In the genomic region with DNA sequence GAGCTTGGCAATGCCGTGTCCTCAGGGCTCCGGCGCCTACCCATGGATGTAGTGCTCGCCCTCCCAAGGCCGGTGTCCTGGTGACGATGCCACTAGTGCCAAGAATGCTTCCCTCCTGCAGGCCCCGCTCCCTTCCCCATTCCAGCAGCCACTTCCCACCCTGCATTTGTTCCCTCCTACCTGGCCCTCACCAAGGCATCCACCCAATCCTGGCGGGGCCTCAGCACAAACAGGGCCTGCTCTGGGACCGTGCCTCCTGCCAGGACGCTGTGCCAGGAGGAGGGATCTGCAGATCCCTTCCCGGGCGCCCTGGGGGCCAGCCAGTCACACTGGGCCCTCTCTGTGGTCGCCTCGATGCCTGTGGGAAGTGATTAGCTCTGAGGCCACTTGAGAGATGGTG, we compare ENCODE assay signal across 20 cellular contexts. TPM values are rescaled to one million over a fixed set of nuclear protein-coding genes. Genes with fewer than 3 reads are reported as not detected.
DNase-seq lines count a peak whose midpoint lies in the region; ATAC-seq and TF ChIP-seq lines count a peak whose summit lies in the region.
"Had no signal": no experiment of that assay in that cellular context is flagged by ENCODE, and none has a peak within 500 bp of the region (broad histone marks: within the 10 kb centered on the region; RNA-seq: fewer than 3 reads in every experiment).

No MANE protein-coding gene starts in this region.

- no peak overlapping the region for H3K56ac ChIP-seq in mesendoderm (ENCODE audit: low read length)

- H2BK5ac ChIP-seq in mesendoderm (ENCODE audit: low read length) = no peak overlapping the region

- H3K4me2 ChIP-seq in neural cell (ENCODE audit: low read length) (no peak overlapping the region), mesendoderm (ENCODE audit: low read length) (no peak overlapping the region)

- in situ Hi-C loops in HAP-1 (cut with MboI; ENCODE audit: low sequenced_read_pairs) = no loop called here

- TF ChIP-seq RAD21 in neural cell (conservative IDR thresholded peaks at IDR 0.05) = no peak

- DNase-seq in Ammon's horn (ENCODE audit: low spot score) = peak; percentile 85
- DNase-seq in ascending aorta (ENCODE audit: low spot score in 2 of 2) = peak in 1 of 2 donors; percentile 73
- DNase-seq in heart left ventricle = peak in 1 of 5 donors; percentile 68
- no peak for DNase-seq in mesendoderm
- no peak for DNase-seq in GF-D8 (lab: John Stamatoyannopoulos, UW)
- DNase-seq in stimulated activated CD8-positive, alpha-beta memory T cell treated with anti-CD3 and anti-CD28 coated beads, Interleukin-4, amount 100 ng/mL, for 48 hours = no peak
- no peak for DNase-seq in HAP-1 (ENCODE audit: low spot score in 2 of 2)
- DNase-seq: activated CD4-positive, CD25-positive, alpha-beta regulatory T cell treated with anti-CD3 and anti-CD28 coated beads, Interleukin-2, amount 50 U/mL, for 72 hours; activated CD8-positive, alpha-beta T cell treated with anti-CD3 and anti-CD28 coated beads, Interleukin-2, amount 10 ng/mL, durations not matched to agents 7 days and 5 days; activated gamma-delta T cell; foreskin fibroblast; Kasumi-1; naive thymus-derived CD8-positive, alpha-beta T cell; NCI-H1092; NCI-H1930; uterus had no signal

- TF ChIP-seq CTCF in ascending aorta (IDR thresholded peaks at IDR 0.05) (no peak), heart left ventricle (IDR thresholded peaks at IDR 0.05) (no peak), neural cell (IDR thresholded peaks at IDR 0.05; ENCODE audit: poor library complexity, severe bottlenecking) (no peak)

- H4K5ac ChIP-seq in mesendoderm (ENCODE audit: low read length) = no peak overlapping the region

- no peaks in the 10 kb centered on the region for H3K27me3 ChIP-seq in ascending aorta
- H3K27me3 ChIP-seq in heart left ventricle = no peaks in the 10 kb centered on the region
- H3K27me3 ChIP-seq in neural cell (ENCODE audit: insufficient read depth, low read depth, low read length) = no peaks in the 10 kb centered on the region
- no peaks in the 10 kb centered on the region for H3K27me3 ChIP-seq in mesendoderm (ENCODE audit: insufficient read depth, low read length, poor library complexity)
- H3K27me3 ChIP-seq in HAP-1 (ENCODE audit: low read depth) = no peaks in the 10 kb centered on the region
- H3K27me3 ChIP-seq: cardiac muscle cell, uterus had no signal

- TF ChIP-seq POLR2A in heart left ventricle (IDR thresholded peaks at IDR 0.05) = no peak

- TF ChIP-seq EP300 in neural cell (conservative IDR thresholded peaks at IDR 0.05; ENCODE audit: poor library complexity, severe bottlenecking) = no peak

- no peaks in the 10 kb centered on the region for H3K9me2 ChIP-seq in neural cell (ENCODE audit: insufficient read depth, low read length)

- H3K9ac ChIP-seq in neural cell (ENCODE audit: low read length) = no peak overlapping the region
- H3K9ac ChIP-seq in mesendoderm (ENCODE audit: low read length) = no peak overlapping the region

- peak overlapping the region; percentile 22 to 38 for H3K27ac ChIP-seq in ascending aorta
- H3K27ac ChIP-seq in heart left ventricle = peak overlapping the region in 1 of 12 donors; percentile 18
- peak overlapping the region; percentile 69 for H3K27ac ChIP-seq in neural cell (ENCODE audit: low read length)
- no peak overlapping the region for H3K27ac ChIP-seq in mesendoderm (ENCODE audit: low read depth, low read length)
- H3K27ac ChIP-seq: cardiac muscle cell, epithelial cell of prostate, RWPE1 had no signal

- no peak overlapping the region for H2BK15ac ChIP-seq in mesendoderm (replicated peaks; ENCODE audit: low read depth)

- no peak overlapping the region for H2BK120ac ChIP-seq in mesendoderm (ENCODE audit: low read depth, low read length)

- no peaks in the 10 kb centered on the region for H3K79me2 ChIP-seq in neural cell (replicated peaks; ENCODE audit: insufficient read depth, low read length)
- no peaks in the 10 kb centered on the region for H3K79me2 ChIP-seq in mesendoderm (ENCODE audit: control insufficient read depth, insufficient read depth, low read length)

- H3K4me3 ChIP-seq in ascending aorta (peak overlapping the region in 1 of 2 donors; percentile 36), heart left ventricle (no peak overlapping the region), neural cell (ENCODE audit: low read length) (no peak overlapping the region), mesendoderm (ENCODE audit: low read length) (no peak overlapping the region), HAP-1 (no peak overlapping the region)
- H3K4me3 ChIP-seq: cardiac muscle cell, uterus had no signal

- no peaks in the 10 kb centered on the region for H3F3A ChIP-seq in neural cell (ENCODE audit: insufficient read depth, low read length, poor library complexity, severe bottlenecking)

- H3K18ac ChIP-seq in mesendoderm (ENCODE audit: low read length) = no peak overlapping the region

- H3K79me1 ChIP-seq in mesendoderm (ENCODE audit: low read length) = no peaks in the 10 kb centered on the region

- intact Hi-C loops in ascending aorta (cut with DNase I) = no loop called here
- intact Hi-C loops in heart left ventricle (cut with DNase I) = loop anchor here in 2 of 10 donors (5.0 kb wide), 1 partner anchor 33 kb away; no protein-coding TSS in a partner anchor

- H4K8ac ChIP-seq in mesendoderm (ENCODE audit: low read depth, low read length) = no peak overlapping the region

- H3K4me1 ChIP-seq in ascending aorta (peaks cover 0 to 8% of the 10 kb centered on the region in 2 donors), heart left ventricle (peaks cover 0 to 35% (median 16%) of the 10 kb centered on the region in 12 donors), mesendoderm (ENCODE audit: control insufficient read depth, low read depth, low read length) (no peaks in the 10 kb centered on the region), HAP-1 (0 out of 2 replicates have a peak, but pooled peaks cover 3% of the 10 kb centered on the region)
- H3K4me1 ChIP-seq: uterus had no signal

- H3K23ac ChIP-seq in mesendoderm (ENCODE audit: low read length) = no peak overlapping the region

- no peaks in the 10 kb centered on the region for H3K9me3 ChIP-seq in ascending aorta
- no peaks in the 10 kb centered on the region for H3K9me3 ChIP-seq in heart left ventricle
- no peaks in the 10 kb centered on the region for H3K9me3 ChIP-seq in neural cell (ENCODE audit: low read length)
- H3K9me3 ChIP-seq in HAP-1 = no peaks in the 10 kb centered on the region
- H3K9me3 ChIP-seq: uterus had no signal

- H2AFZ ChIP-seq in neural cell (ENCODE audit: low read depth, low read length) = no peak overlapping the region

- no peaks in the 10 kb centered on the region for H4K20me1 ChIP-seq in neural cell (ENCODE audit: insufficient read depth)

- no peak overlapping the region for H3K4ac ChIP-seq in mesendoderm (ENCODE audit: low read depth, low read length)

- ATAC-seq in heart left ventricle = peak; percentile 17 to 68 (median 58)
- ATAC-seq: activated CD8-positive, alpha-beta T cell treated with anti-CD3 and anti-CD28 coated beads, Interleukin-2, amount 10 ng/mL, durations not matched to agents 7 days and 5 days; naive thymus-derived CD8-positive, alpha-beta T cell had no signal

- H2AK5ac ChIP-seq in mesendoderm (ENCODE audit: low read length) = no peak overlapping the region

- WGBS in heart left ventricle, 4 donors = 51 to 64% (median 60%) methylated on average over 13 to 14 of the region's 14 CpGs
- no CpG with 5 or more reads among the region's 14 CpGs for WGBS in mesendoderm (ENCODE audit: extremely low coverage, insufficient coverage, low lambda C conversion rate)

- H3K36me3 ChIP-seq in ascending aorta = peaks cover 6 to 13% of the 10 kb centered on the region in 2 donors
- peaks cover 0 to 18% (median 10%) of the 10 kb centered on the region in 9 donors for H3K36me3 ChIP-seq in heart left ventricle
- no peaks in the 10 kb centered on the region for H3K36me3 ChIP-seq in neural cell (ENCODE audit: insufficient read depth, low read length)
- no peaks in the 10 kb centered on the region for H3K36me3 ChIP-seq in mesendoderm (ENCODE audit: control insufficient read depth, insufficient read depth, low read length)
- no peaks in the 10 kb centered on the region for H3K36me3 ChIP-seq in HAP-1 (replicated peaks)
- H3K36me3 ChIP-seq: cardiac muscle cell, uterus had no signal

TF ChIP-seq in neural cell, 6 proteins besides CTCF, POLR2A, EP300 and RAD21:
- TF ChIP-seq MXI1 (conservative IDR thresholded peaks at IDR 0.05; ENCODE audit: poor library complexity, severe bottlenecking) = no peak
- TF ChIP-seq TAF1 (IDR thresholded peaks at IDR 0.05; ENCODE audit: low read depth) = no peak
- TF ChIP-seq SMC3 (conservative IDR thresholded peaks at IDR 0.05; ENCODE audit: poor library complexity) = no peak
- no peak for TF ChIP-seq POLR2AphosphoS5 (IDR thresholded peaks at IDR 0.05)
- TF ChIP-seq REST (IDR thresholded peaks at IDR 0.05; ENCODE audit: borderline replicate concordance) = no peak
- TF ChIP-seq EZH2 (IDR thresholded peaks at IDR 0.05; ENCODE audit: borderline replicate concordance, insufficient read depth, low read length, poor library complexity, severe bottlenecking) = no peak

RNA-seq across cellular contexts. Expression of gene ABR, which starts 25.1 kb away (rescaled TPM):
- total RNA-seq in ascending aorta (184 TPM), heart left ventricle (100 to 1,000 TPM; 134 to 171 (median 156) TPM)
- polyA plus RNA-seq in heart left ventricle (10 to 100 TPM; 64.5 to 93.2 TPM), neural cell (34.5 and 45.2 TPM in 2 replicates)
- 79.5 and 103 TPM in 2 replicates for polyA minus RNA-seq in neural cell
- polyA plus RNA-seq in mesendoderm (2013, experiment 1 of 2) = 11.5 TPM
- polyA plus RNA-seq in mesendoderm (2013, experiment 2 of 2) = 12.0 TPM
